Comparison of ENCODE assay signal across 6 cellular contexts in genomic region chr19:42911731-42912130, GRCh38. TPM values are rescaled to one million over a fixed set of nuclear protein-coding genes. Genes with fewer than 3 reads are reported as not detected.
"Had no signal": no experiment of that assay in that cellular context is flagged by ENCODE, and none has a peak within 500 bp of the region (broad histone marks: within the 10 kb centered on the region; RNA-seq: fewer than 3 reads in every experiment).

No MANE protein-coding gene starts in this region.

RNA-seq across cellular contexts. Expression of gene PSG6, which starts 6.0 kb away (rescaled TPM):
- polyA plus RNA-seq: hepatocyte; immature natural killer cell; liver; lung; naive thymus-derived CD4-positive, alpha-beta T cell had no signal

RNA-seq across cellular contexts. Expression of gene PSG7, which starts 25.3 kb away (rescaled TPM):
- polyA plus RNA-seq: hepatocyte; immature natural killer cell; keratinocyte; liver; lung; naive thymus-derived CD4-positive, alpha-beta T cell had no signal

RNA-seq across cellular contexts. Expression of gene PSG1, which starts 32.2 kb away (rescaled TPM):
- polyA plus RNA-seq: hepatocyte; immature natural killer cell; liver; lung; naive thymus-derived CD4-positive, alpha-beta T cell had no signal
